ENCODE assay signal across 1 cellular context in the genomic region with DNA sequence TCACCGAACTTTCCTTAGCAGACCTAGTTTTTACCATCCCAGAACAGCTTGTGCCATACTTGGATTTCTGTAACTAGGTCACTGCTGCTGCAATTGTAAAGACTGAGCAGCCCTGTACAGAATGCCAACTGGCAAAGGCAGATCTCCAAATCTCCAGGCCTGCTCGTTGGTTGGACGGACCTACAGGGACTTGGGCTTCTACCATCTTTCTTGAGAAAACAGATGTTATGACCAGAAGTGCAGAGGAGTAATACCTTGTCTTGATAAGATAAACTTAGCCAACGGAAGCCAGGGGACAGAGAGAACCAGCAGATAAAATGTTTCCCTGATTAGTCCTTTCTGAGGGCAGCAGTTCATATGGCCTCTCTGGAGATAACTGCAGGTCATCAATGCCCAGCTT.
TF ChIP-seq lines count a peak whose summit lies in the region.

No MANE protein-coding gene starts in this region.

TF ChIP-seq in K562, 482 proteins besides CTCF, POLR2A, EP300 and RAD21 (continued from another document and continues in another):
- no peak for TF ChIP-seq ZNF407 (IDR thresholded peaks at IDR 0.05; ENCODE audit: low read depth)
- no peak for TF ChIP-seq HMG20B (CRISPR knock-in tag; IDR thresholded peaks at IDR 0.05)
- TF ChIP-seq KAT8 (IDR thresholded peaks at IDR 0.05; ENCODE audit: low read depth), result no peak
- no peak for TF ChIP-seq GTF2E2 (tag; IDR thresholded peaks at IDR 0.05)
- no peak; the same call in 1 of the 2 replicates for TF ChIP-seq ZNF766 (CRISPR knock-in tag; conservative IDR thresholded peaks at IDR 0.05)
- TF ChIP-seq PRDM10 (IDR thresholded peaks at IDR 0.05; ENCODE audit: partially characterized antibody), result no peak
- TF ChIP-seq STAT5A (IDR thresholded peaks at IDR 0.05; ENCODE audit: borderline replicate concordance, low read length), result peak; percentile 71; the same call in 1 of the 2 replicates
- TF ChIP-seq POLR2H (tag; IDR thresholded peaks at IDR 0.05; ENCODE audit: low read depth), result no peak
- no peak for TF ChIP-seq ZNF444 (CRISPR knock-in tag; IDR thresholded peaks at IDR 0.05)
- TF ChIP-seq DMBX1 (CRISPR knock-in tag; IDR thresholded peaks at IDR 0.05; ENCODE audit: borderline replicate concordance), result peak; percentile 63; the same call in 1 of the 2 replicates
- no peak for TF ChIP-seq CHCHD3 (CRISPR knock-in tag; IDR thresholded peaks at IDR 0.05)
- no peak for TF ChIP-seq PTBP1 (IDR thresholded peaks at IDR 0.05; ENCODE audit: low read depth, low read length)
- no peak for TF ChIP-seq SAP30 (IDR thresholded peaks at IDR 0.05; ENCODE audit: borderline replicate concordance, insufficient read depth, low read depth, low read length, poor library complexity, severe bottlenecking)
- TF ChIP-seq ARID1B (IDR thresholded peaks at IDR 0.05), result peak; percentile 84
- TF ChIP-seq ESRRB (CRISPR knock-in tag; IDR thresholded peaks at IDR 0.05; ENCODE audit: borderline replicate concordance), result no peak
- no peak for TF ChIP-seq ZNF785 (CRISPR knock-in tag; IDR thresholded peaks at IDR 0.05)
- no peak for TF ChIP-seq ZBTB8A (IDR thresholded peaks at IDR 0.05; ENCODE audit: partially characterized antibody)
- no peak for TF ChIP-seq ZC3H8 (IDR thresholded peaks at IDR 0.05)
- TF ChIP-seq HMG20A (CRISPR knock-in tag; conservative IDR thresholded peaks at IDR 0.05), result no peak
- no peak for TF ChIP-seq ARID2 (IDR thresholded peaks at IDR 0.05)
- TF ChIP-seq, protein P1, sequence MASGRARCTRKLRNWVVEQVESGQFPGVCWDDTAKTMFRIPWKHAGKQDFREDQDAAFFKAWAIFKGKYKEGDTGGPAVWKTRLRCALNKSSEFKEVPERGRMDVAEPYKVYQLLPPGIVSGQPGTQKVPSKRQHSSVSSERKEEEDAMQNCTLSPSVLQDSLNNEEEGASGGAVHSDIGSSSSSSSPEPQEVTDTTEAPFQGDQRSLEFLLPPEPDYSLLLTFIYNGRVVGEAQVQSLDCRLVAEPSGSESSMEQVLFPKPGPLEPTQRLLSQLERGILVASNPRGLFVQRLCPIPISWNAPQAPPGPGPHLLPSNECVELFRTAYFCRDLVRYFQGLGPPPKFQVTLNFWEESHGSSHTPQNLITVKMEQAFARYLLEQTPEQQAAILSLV (tag; IDR thresholded peaks at IDR 0.05), result no peak
- no peak for TF ChIP-seq NCOA1 (IDR thresholded peaks at IDR 0.05; ENCODE audit: low read depth)
- peak; percentile 86 for TF ChIP-seq CBFA2T2 (conservative IDR thresholded peaks at IDR 0.05)
- TF ChIP-seq FOXM1 (IDR thresholded peaks at IDR 0.05; ENCODE audit: low read depth), result peak; percentile 55; the same call in 1 of the 2 replicates
- TF ChIP-seq FOXM1 (CRISPR knock-in tag; IDR thresholded peaks at IDR 0.05; ENCODE audit: low read depth), result no peak
- TF ChIP-seq ZNF584 (CRISPR knock-in tag; IDR thresholded peaks at IDR 0.05; ENCODE audit: low read depth), result no peak
- TF ChIP-seq ZNF3 (CRISPR knock-in tag; IDR thresholded peaks at IDR 0.05), result no peak
- TF ChIP-seq TEAD4 (IDR thresholded peaks at IDR 0.05; ENCODE audit: low read length), result peak; percentile 91
- TF ChIP-seq TEAD4 (CRISPR knock-in tag; IDR thresholded peaks at IDR 0.05; ENCODE audit: borderline replicate concordance), result no peak
- no peak for TF ChIP-seq ZNF75A (CRISPR knock-in tag; IDR thresholded peaks at IDR 0.05)
- TF ChIP-seq CUX1 (CRISPR knock-in tag; IDR thresholded peaks at IDR 0.05), result no peak
- TF ChIP-seq NEUROD1 (IDR thresholded peaks at IDR 0.05; ENCODE audit: borderline replicate concordance, low read depth, low read length, partially characterized antibody), result no peak
- TF ChIP-seq ELK3 (CRISPR knock-in tag; IDR thresholded peaks at IDR 0.05), result no peak
- TF ChIP-seq, protein P2, sequence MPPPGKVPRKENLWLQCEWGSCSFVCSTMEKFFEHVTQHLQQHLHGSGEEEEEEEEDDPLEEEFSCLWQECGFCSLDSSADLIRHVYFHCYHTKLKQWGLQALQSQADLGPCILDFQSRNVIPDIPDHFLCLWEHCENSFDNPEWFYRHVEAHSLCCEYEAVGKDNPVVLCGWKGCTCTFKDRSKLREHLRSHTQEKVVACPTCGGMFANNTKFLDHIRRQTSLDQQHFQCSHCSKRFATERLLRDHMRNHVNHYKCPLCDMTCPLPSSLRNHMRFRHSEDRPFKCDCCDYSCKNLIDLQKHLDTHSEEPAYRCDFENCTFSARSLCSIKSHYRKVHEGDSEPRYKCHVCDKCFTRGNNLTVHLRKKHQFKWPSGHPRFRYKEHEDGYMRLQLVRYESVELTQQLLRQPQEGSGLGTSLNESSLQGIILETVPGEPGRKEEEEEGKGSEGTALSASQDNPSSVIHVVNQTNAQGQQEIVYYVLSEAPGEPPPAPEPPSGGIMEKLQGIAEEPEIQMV (tag; conservative IDR thresholded peaks at IDR 0.05; ENCODE audit: low read depth), result no peak
- no peak for TF ChIP-seq BRD9 (IDR thresholded peaks at IDR 0.05; ENCODE audit: low read depth, partially characterized antibody)
- no peak for TF ChIP-seq SMC3 (conservative IDR thresholded peaks at IDR 0.05; ENCODE audit: insufficient read depth, low read depth, low read length)
- TF ChIP-seq, protein P3, sequence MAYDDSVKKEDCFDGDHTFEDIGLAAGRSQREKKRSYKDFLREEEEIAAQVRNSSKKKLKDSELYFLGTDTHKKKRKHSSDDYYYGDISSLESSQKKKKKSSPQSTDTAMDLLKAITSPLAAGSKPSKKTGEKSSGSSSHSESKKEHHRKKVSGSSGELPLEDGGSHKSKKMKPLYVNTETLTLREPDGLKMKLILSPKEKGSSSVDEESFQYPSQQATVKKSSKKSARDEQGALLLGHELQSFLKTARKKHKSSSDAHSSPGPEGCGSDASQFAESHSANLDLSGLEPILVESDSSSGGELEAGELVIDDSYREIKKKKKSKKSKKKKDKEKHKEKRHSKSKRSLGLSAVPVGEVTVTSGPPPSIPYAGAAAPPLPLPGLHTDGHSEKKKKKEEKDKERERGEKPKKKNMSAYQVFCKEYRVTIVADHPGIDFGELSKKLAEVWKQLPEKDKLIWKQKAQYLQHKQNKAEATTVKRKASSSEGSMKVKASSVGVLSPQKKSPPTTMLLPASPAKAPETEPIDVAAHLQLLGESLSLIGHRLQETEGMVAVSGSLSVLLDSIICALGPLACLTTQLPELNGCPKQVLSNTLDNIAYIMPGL (CRISPR knock-in tag; IDR thresholded peaks at IDR 0.05), result no peak
- TF ChIP-seq ZKSCAN8 (CRISPR knock-in tag; IDR thresholded peaks at IDR 0.05), result no peak
